In genomic region chr13:39688699-39689405, GRCh38 we compare ENCODE assay signal across 9 cellular contexts. TPM values are rescaled to one million over a fixed set of nuclear protein-coding genes. Genes with fewer than 3 reads are reported as not detected.
DNase-seq lines count a peak whose midpoint lies in the region; ATAC-seq and TF ChIP-seq lines count a peak whose summit lies in the region.
"Had no signal": no experiment of that assay in that cellular context is flagged by ENCODE, and none has a peak within 500 bp of the region (broad histone marks: within the 10 kb centered on the region; RNA-seq: fewer than 3 reads in every experiment).

No MANE protein-coding gene starts in this region.

- H3K4me3 ChIP-seq in Karpas-422 (ENCODE audit: low read length) (0 out of 2 replicates have a peak overlapping the region, but pooled peaks have one; percentile 5), OCI-LY7 (ENCODE audit: low read depth, low read length, poor library complexity, severe bottlenecking) (no peak overlapping the region)

- H3K9me3 Mint-ChIP-seq in immature natural killer cell: no peaks in the 10 kb centered on the region

- H3K36me3 ChIP-seq in Karpas-422 (ENCODE audit: insufficient read depth, low read length) (peaks cover 14% of the 10 kb centered on the region), OCI-LY7 (ENCODE audit: insufficient read depth, low read length) (peaks cover 17% of the 10 kb centered on the region)

- CTCF ChIA-PET in OCI-LY7 (lab: Charles Lee; ENCODE audit: unreplicated experiment): no interaction called here

- 0 out of 2 replicates have a peak overlapping the region, but pooled peaks have one; percentile 5 for H2AFZ ChIP-seq in Karpas-422 (ENCODE audit: low read length)
- no peak overlapping the region for H2AFZ ChIP-seq in OCI-LY7 (ENCODE audit: low read length)

- no peaks in the 10 kb centered on the region for H3K79me2 ChIP-seq in Karpas-422 (ENCODE audit: low read length)
- H3K79me2 ChIP-seq in OCI-LY7 (ENCODE audit: insufficient read depth, low read depth, low read length): no peaks in the 10 kb centered on the region

- H3K9me3 ChIP-seq in Karpas-422 (ENCODE audit: low read length) (no peaks in the 10 kb centered on the region), OCI-LY7 (ENCODE audit: low read length) (no peaks in the 10 kb centered on the region)

- H3K4me2 ChIP-seq in Karpas-422 (ENCODE audit: low read depth, low read length, poor library complexity, severe bottlenecking): peak overlapping the region; percentile 28
- H3K4me2 ChIP-seq in OCI-LY7 (ENCODE audit: low read length): no peak overlapping the region

- H3K27me3 Mint-ChIP-seq in immature natural killer cell (ENCODE audit: low read depth in 3 of 3): no peaks in the 10 kb centered on the region

- no TSS peak for BruUV-seq in OCI-LY7 (replicated peaks; lab: Mats Ljungman, UMichigan)

- intact Hi-C loops in OCI-LY7 (cut with micrococcal nuclease; ENCODE audit: unreplicated experiment): no loop called here

- no peak for TF ChIP-seq CTCF in omental fat pad (IDR thresholded peaks at IDR 0.05)
- no peak for TF ChIP-seq CTCF in OCI-LY7 (conservative IDR thresholded peaks at IDR 0.05; ENCODE audit: low read length)

- H3K27ac ChIP-seq in Karpas-422 (ENCODE audit: low read length): peak overlapping the region; percentile 81
- H3K27ac ChIP-seq in OCI-LY7 (ENCODE audit: low read depth, low read length, poor library complexity, severe bottlenecking): no peak overlapping the region

- H3K9me2 ChIP-seq in Karpas-422 (replicated peaks; ENCODE audit: insufficient read depth, low read length) (no peaks in the 10 kb centered on the region), OCI-LY7 (ENCODE audit: insufficient read depth, low read length) (no peaks in the 10 kb centered on the region)

- peaks cover 56% of the 10 kb centered on the region for H3K4me1 ChIP-seq in Karpas-422 (ENCODE audit: low read length)
- H3K4me1 ChIP-seq in OCI-LY7 (ENCODE audit: insufficient read depth, low read length, poor library complexity, severe bottlenecking): peaks cover 4% of the 10 kb centered on the region

- H3K4me1 Mint-ChIP-seq in immature natural killer cell: peaks cover 12 to 15% of the 10 kb centered on the region in 2 donors

- POLR2A ChIA-PET in OCI-LY7 (lab: Charles Lee): interaction anchor here (0.5 kb wide), 1 partner anchor 195 kb away, joined by 3 read pairs; no protein-coding TSS in a partner anchor

- H3K9ac ChIP-seq in Karpas-422 (ENCODE audit: low read length): peak overlapping the region; percentile 31

- peak overlapping the region in 2 of 5 donors; percentile 41 to 47 for H3K4me3 Mint-ChIP-seq in immature natural killer cell

- H4K20me1 ChIP-seq in Karpas-422 (ENCODE audit: insufficient read depth, low read depth, low read length) (no peaks in the 10 kb centered on the region), OCI-LY7 (ENCODE audit: insufficient read depth, low read length) (no peaks in the 10 kb centered on the region)

- peak overlapping the region; percentile 71 to 91 (median 85) for H3K27ac Mint-ChIP-seq in immature natural killer cell

- ATAC-seq in GM18858 (IDR thresholded peaks at IDR 0.05; ENCODE audit: unreplicated experiment) (peak; percentile 81), GM21786 (IDR thresholded peaks at IDR 0.05; ENCODE audit: unreplicated experiment) (peak; percentile 88), omental fat pad (ENCODE audit: low FRiP score) (no peak)

- peaks cover 7 to 14% (median 10%) of the 10 kb centered on the region in 3 donors for H3K36me3 Mint-ChIP-seq in immature natural killer cell

- peak; percentile 53 for DNase-seq in Karpas-422
- peak in 1 of 3 donors; percentile 5 for DNase-seq in immature natural killer cell
- DNase-seq in germinal center (ENCODE audit: low spot score): no peak
- no peak for DNase-seq in omental fat pad (ENCODE audit: low spot score)
- DNase-seq in OCI-LY7 (ENCODE audit: low spot score): no peak
- no peak for DNase-seq in NK-92 (lab: John Stamatoyannopoulos, UW; ENCODE audit: unreplicated experiment)
- DNase-seq: NCI-H524 had no signal

- H3K27me3 ChIP-seq in Karpas-422 (ENCODE audit: low read length): no peaks in the 10 kb centered on the region

RNA-seq across cellular contexts. Expression of gene COG6, which starts 33.4 kb away (rescaled TPM):
- 30.6 and 31.6 TPM in 2 replicates for total RNA-seq in Karpas-422 (2014; rRNA removed; shearing (Covaris generic); ENCODE audit: low replicate concordance)
- polyA plus RNA-seq in immature natural killer cell: 10 to 100 TPM; 13.2 to 15.4 (median 15.1) TPM
- total RNA-seq in omental fat pad (10 to 100 TPM in 3 of 4 donors, 1 to 10 TPM in 1; 9.8 to 20.9 (median 15.8) TPM), OCI-LY7 (2022) (33.2 and 45.9 TPM in 2 replicates)
- 20.1 and 30.1 TPM in 2 replicates for total RNA-seq in OCI-LY7 (2014; rRNA removed; shearing (Covaris generic))
